In the genomic region with DNA sequence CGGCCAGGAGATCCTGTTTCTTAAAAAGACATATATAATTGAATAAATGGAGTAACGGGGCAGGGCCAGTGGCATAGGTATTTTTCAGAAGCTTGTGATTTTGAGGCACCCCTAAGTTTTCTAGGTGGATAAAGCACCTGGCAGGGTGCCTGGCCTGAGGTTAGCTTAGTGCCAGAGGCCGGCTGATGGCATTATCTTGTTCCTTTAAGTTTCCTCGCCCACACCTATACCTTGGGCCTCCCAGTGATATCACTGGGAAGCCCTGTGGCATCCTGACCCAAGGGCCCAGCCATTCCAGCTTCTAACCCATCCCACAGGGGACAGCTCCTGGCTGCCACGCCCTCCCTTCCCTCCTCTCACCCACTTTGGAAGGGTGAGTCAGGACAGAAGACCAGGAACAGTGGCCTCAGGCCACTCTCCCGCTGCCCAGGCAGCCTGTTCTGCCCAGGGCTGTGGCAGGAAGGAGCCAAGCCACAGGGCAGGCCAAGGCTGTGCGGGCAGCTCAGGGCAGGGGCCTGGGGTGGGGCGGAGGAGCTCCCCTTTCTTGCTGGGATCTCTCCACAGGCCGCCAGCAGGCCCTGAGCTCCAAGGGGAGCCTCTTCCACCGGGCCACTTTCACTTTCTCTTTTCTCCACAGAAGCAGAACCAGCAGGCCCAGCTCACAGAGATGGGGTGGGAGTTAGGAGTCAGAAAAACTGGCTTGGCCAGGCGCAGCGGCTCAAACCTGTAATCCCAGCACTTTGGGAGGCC, we compare ENCODE assay signal across 8 cellular contexts.
DNase-seq lines count a peak whose midpoint lies in the region.

No MANE protein-coding gene starts in this region.

- H3K36me3 Mint-ChIP-seq in CD4-positive, alpha-beta memory T cell: peaks cover 0 to 3% of the 10 kb centered on the region in 2 donors

- H3K4me3 Mint-ChIP-seq in CD4-positive, alpha-beta memory T cell: peak overlapping the region in 7 of 8 donors; percentile 4 to 76 (median 64)

- no peaks in the 10 kb centered on the region for H3K27me3 Mint-ChIP-seq in CD4-positive, alpha-beta memory T cell

- CTCF ChIA-PET in CD4-positive, alpha-beta memory T cell (lab: Charles Lee; ENCODE audit: partially characterized antibody): interaction anchor here (0.7 to 5.3 kb wide), 19 partner anchors 8 to 1300 kb away, joined by 3 to 49 read pairs (median 4); a partner anchor contains a TSS

- H3K27me3 ChIP-seq in CD4-positive, alpha-beta memory T cell (ENCODE audit: insufficient read depth, low read length): no peaks in the 10 kb centered on the region
- no peaks in the 10 kb centered on the region for H3K27me3 ChIP-seq in duodenal mucosa (ENCODE audit: control insufficient read depth in 1 of 2, insufficient read depth in 2 of 2, low read length in 2 of 2)
- H3K27me3 ChIP-seq in mesendoderm (ENCODE audit: insufficient read depth, low read length, poor library complexity): no peaks in the 10 kb centered on the region

- peak overlapping the region; percentile 71 for H3K27ac ChIP-seq in CD4-positive, alpha-beta memory T cell (ENCODE audit: low read depth, low read length)
- H3K27ac ChIP-seq in duodenal mucosa (ENCODE audit: low read depth, low read length) (peak overlapping the region; percentile 95), mesendoderm (ENCODE audit: low read depth, low read length) (no peak overlapping the region), temporal lobe (ENCODE audit: low read depth, low read length) (peak overlapping the region; percentile 61)

- H3K79me1 ChIP-seq in mesendoderm (ENCODE audit: low read length): no peaks in the 10 kb centered on the region

- H4K8ac ChIP-seq in mesendoderm (ENCODE audit: low read depth, low read length): no peak overlapping the region

- H3K23ac ChIP-seq in mesendoderm (ENCODE audit: low read length): no peak overlapping the region

- no peak overlapping the region for H3K4me2 ChIP-seq in mesendoderm (ENCODE audit: low read length)

- H3K79me2 ChIP-seq in mesendoderm (ENCODE audit: control insufficient read depth, insufficient read depth, low read length): no peaks in the 10 kb centered on the region

- peak overlapping the region; percentile 32 for H2AK5ac ChIP-seq in mesendoderm (ENCODE audit: low read length)

- peak overlapping the region; percentile 89 for H2BK120ac ChIP-seq in mesendoderm (ENCODE audit: low read depth, low read length)

- peak overlapping the region; percentile 72 for H2BK5ac ChIP-seq in mesendoderm (ENCODE audit: low read length)

- H3K9me3 ChIP-seq in CD4-positive, alpha-beta memory T cell (ENCODE audit: control insufficient read depth in 1 of 2, low read length in 2 of 2): no peaks in the 10 kb centered on the region
- no peaks in the 10 kb centered on the region for H3K9me3 ChIP-seq in duodenal mucosa (ENCODE audit: control insufficient read depth in 1 of 2, low read length in 2 of 2)

- peaks cover 28 to 61% (median 39%) of the 10 kb centered on the region in 4 donors for H3K4me1 Mint-ChIP-seq in CD4-positive, alpha-beta memory T cell

- H3K18ac ChIP-seq in mesendoderm (ENCODE audit: low read length): peak overlapping the region; percentile 47

- peak overlapping the region; percentile 77 for H3K56ac ChIP-seq in mesendoderm (ENCODE audit: low read length)

- intact Hi-C loops in CD4-positive, alpha-beta memory T cell (cut with micrococcal nuclease): no loop called here

- POLR2A ChIA-PET in CD4-positive, alpha-beta memory T cell (lab: Charles Lee; ENCODE audit: partially characterized antibody): interaction anchor here (0.6 to 8.1 kb wide), 13 partner anchors 8 to 368 kb away, joined by 3 to 132 read pairs (median 5); a partner anchor contains a TSS

- H4K5ac ChIP-seq in mesendoderm (ENCODE audit: low read length): no peak overlapping the region

- peaks cover 0 to 4% (median 0%) of the 10 kb centered on the region in 8 donors for H3K9me3 Mint-ChIP-seq in CD4-positive, alpha-beta memory T cell

- H3K36me3 ChIP-seq in CD4-positive, alpha-beta memory T cell (ENCODE audit: insufficient read depth, low read length): no peaks in the 10 kb centered on the region
- H3K36me3 ChIP-seq in duodenal mucosa (ENCODE audit: control insufficient read depth in 1 of 2, insufficient read depth in 2 of 2, low read length in 2 of 2): no peaks in the 10 kb centered on the region
- H3K36me3 ChIP-seq in mesendoderm (ENCODE audit: control insufficient read depth, insufficient read depth, low read length): no peaks in the 10 kb centered on the region

- H3K9ac ChIP-seq in duodenal mucosa (ENCODE audit: low read depth in 1 of 2, low read length in 2 of 2) (peak overlapping the region; percentile 61 to 79), mesendoderm (ENCODE audit: low read length) (peak overlapping the region; percentile 43)

- H2BK15ac ChIP-seq in mesendoderm (replicated peaks; ENCODE audit: low read depth): no peak overlapping the region

- DNase-seq in CD4-positive, alpha-beta memory T cell: peak; percentile 51 to 71 (median 59)
- peak; percentile 50 for DNase-seq in KBM-7
- peak; percentile 34 for DNase-seq in activated CD4-positive, CD25-positive, alpha-beta regulatory T cell treated with anti-CD3 and anti-CD28 coated beads, Interleukin-2, amount 50 U/mL, for 72 hours
- DNase-seq in mesendoderm: no peak
- no peak for DNase-seq in SK-N-DZ (ENCODE audit: low spot score)
- no peak for DNase-seq in NCI-H1105 treated with DMSO at 0.1 percent for 48 hours (lab: John Stamatoyannopoulos, UW)

- H3K4ac ChIP-seq in mesendoderm (ENCODE audit: low read depth, low read length): peak overlapping the region; percentile 58

- peaks cover 48% of the 10 kb centered on the region for H3K4me1 ChIP-seq in CD4-positive, alpha-beta memory T cell (ENCODE audit: insufficient read depth, low read length)
- H3K4me1 ChIP-seq in duodenal mucosa (ENCODE audit: control insufficient read depth in 1 of 2, insufficient read depth in 2 of 2, low read length in 2 of 2) (peaks cover 44 to 52% of the 10 kb centered on the region in 2 donors), mesendoderm (ENCODE audit: control insufficient read depth, low read depth, low read length) (peaks cover 18% of the 10 kb centered on the region)

- in situ Hi-C loops in KBM-7 (cut with MboI; ENCODE audit: low pct_unique_long_range_greater_than_20kb, low sequenced_read_pairs): no loop called here

- peak overlapping the region; percentile 86 to 94 (median 90) for H3K27ac Mint-ChIP-seq in CD4-positive, alpha-beta memory T cell

- H3K4me3 ChIP-seq in CD4-positive, alpha-beta memory T cell (ENCODE audit: low read length in 2 of 2): peak overlapping the region; percentile 42 to 45
- H3K4me3 ChIP-seq in duodenal mucosa (ENCODE audit: low read depth in 1 of 2, low read length in 2 of 2): peak overlapping the region; percentile 42 to 46
- H3K4me3 ChIP-seq in mesendoderm (ENCODE audit: low read length): no peak overlapping the region

- no CpG with 5 or more reads among the region's 12 CpGs for WGBS in mesendoderm (ENCODE audit: extremely low coverage, insufficient coverage, low lambda C conversion rate)

Comparison
In these comparisons a context has a peak if more than half of its experiments do, and no peak if none do; other contexts are left out.
1. DNase-seq: peak in CD4-positive, alpha-beta memory T cell (5 of 5), KBM-7 (single experiment) and activated CD4-positive, CD25-positive, alpha-beta regulatory T cell treated with anti-CD3 and anti-CD28 coated beads, Interleukin-2, amount 50 U/mL, for 72 hours (single experiment); none in mesendoderm (single experiment), SK-N-DZ (single experiment) and NCI-H1105 treated with DMSO at 0.1 percent for 48 hours (single experiment).